Comparison of ENCODE assay signal across 10 cellular contexts in genomic region chr17:36463916-36464764, GRCh38. TPM values are rescaled to one million over a fixed set of nuclear protein-coding genes. Genes with fewer than 3 reads are reported as not detected.
DNase-seq lines count a peak whose midpoint lies in the region; TF ChIP-seq lines count a peak whose summit lies in the region.
"Had no signal": no experiment of that assay in that cellular context is flagged by ENCODE, and none has a peak within 500 bp of the region (broad histone marks: within the 10 kb centered on the region; RNA-seq: fewer than 3 reads in every experiment).

No MANE protein-coding gene starts in this region.

- no peak for TF ChIP-seq CTCF in chondrocyte (IDR thresholded peaks at IDR 0.05)

- H3K9me3 ChIP-seq in iPS-20b (ENCODE audit: insufficient read depth, low read depth, low read length): no peaks in the 10 kb centered on the region
- H3K9me3 ChIP-seq: ovary had no signal

- H3K27me3 Mint-ChIP-seq in chondrocyte (ENCODE audit: low read depth): peaks cover 42% of the 10 kb centered on the region

- no peak overlapping the region for H3K27ac Mint-ChIP-seq in chondrocyte (ENCODE audit: unreplicated experiment)

- H3K4me1 ChIP-seq in iPS-20b (ENCODE audit: insufficient read depth, low read length): no peaks in the 10 kb centered on the region

- H3K27ac ChIP-seq in iPS-20b (ENCODE audit: low read length): no peak overlapping the region
- H3K27ac ChIP-seq: ovary, SK-N-MC had no signal

- H3K4me3 Mint-ChIP-seq in chondrocyte (ENCODE audit: unreplicated experiment): no peak overlapping the region

- no peaks in the 10 kb centered on the region for H3K36me3 ChIP-seq in iPS-20b (ENCODE audit: insufficient read depth, low read depth, low read length)
- H3K36me3 ChIP-seq: ovary had no signal

- DNase-seq in GOT3 (lab: John Stamatoyannopoulos, UW) (peak; percentile 33), NOMO-1 (lab: John Stamatoyannopoulos, UW; ENCODE audit: unreplicated experiment in 2 of 2) (peak; percentile 48 to 75), pons (ENCODE audit: low spot score) (no peak), DMS114 treated with DMSO at 0.1 percent for 48 hours (lab: John Stamatoyannopoulos, UW; ENCODE audit: unreplicated experiment) (no peak), chondrocyte (ENCODE audit: low spot score) (no peak)
- DNase-seq in activated naive CD8-positive, alpha-beta T cell treated with anti-CD3 and anti-CD28 coated beads, Interleukin-2, amount 50 U/mL, for 16 hours (ENCODE audit: low read depth, low spot score): peak; percentile 6
- DNase-seq in stimulated activated CD4-positive, alpha-beta T cell treated with anti-CD3 and anti-CD28 coated beads, Interleukin-15, amount 100 ng/mL, for 24 hours: peak; percentile 73

- no peaks in the 10 kb centered on the region for H3K4me1 Mint-ChIP-seq in chondrocyte (ENCODE audit: low read depth)

- H3K27me3 ChIP-seq in iPS-20b (ENCODE audit: insufficient read depth, low read length): peaks cover 48% of the 10 kb centered on the region
- H3K27me3 ChIP-seq: ovary had no signal

- no peak overlapping the region for H3K9ac ChIP-seq in iPS-20b (ENCODE audit: low read depth, low read length)

- H3K4me3 ChIP-seq in iPS-20b (ENCODE audit: low read length): peak overlapping the region; percentile 51; the same call in 1 of the 2 replicates
- H3K4me3 ChIP-seq: ovary, SK-N-MC had no signal

- H3K9me3 Mint-ChIP-seq in chondrocyte (ENCODE audit: low read depth): no peaks in the 10 kb centered on the region

- no peaks in the 10 kb centered on the region for H3K36me3 Mint-ChIP-seq in chondrocyte (ENCODE audit: low read depth)

RNA-seq across cellular contexts. Expression of gene ZNHIT3, which starts 22.3 kb away (rescaled TPM):
- total RNA-seq in chondrocyte: 24.7 to 25.9 TPM (median 25.2 TPM) in 3 replicates

Comparison
In these comparisons a context has a peak if more than half of its experiments do, and no peak if none do; other contexts are left out.
1. DNase-seq: peak in GOT3 (single experiment), NOMO-1 (2 of 2), activated naive CD8-positive, alpha-beta T cell treated with anti-CD3 and anti-CD28 coated beads, Interleukin-2, amount 50 U/mL, for 16 hours (single experiment) and stimulated activated CD4-positive, alpha-beta T cell treated with anti-CD3 and anti-CD28 coated beads, Interleukin-15, amount 100 ng/mL, for 24 hours (single experiment); none in pons (single experiment), DMS114 treated with DMSO at 0.1 percent for 48 hours (single experiment) and chondrocyte (single experiment).